In genomic region chr15:82196353-82196752, GRCh38 we compare ENCODE assay signal across 17 cellular contexts.
A peak's percentile ranks its signal among the peaks of the same experiment; 100 is the strongest.
DNase-seq lines count a peak whose midpoint lies in the region; ATAC-seq, FAIRE-seq and TF ChIP-seq lines count a peak whose summit lies in the region.
"Had no signal": no experiment of that assay in that cellular context is flagged by ENCODE, and none has a peak within 500 bp of the region (broad histone marks: within the 10 kb centered on the region; RNA-seq: fewer than 3 reads in every experiment).

No MANE protein-coding gene starts in this region.

- POLR2A ChIA-PET in K562 (lab: Yijun Ruan, JAX), result no interaction called here

- TF ChIP-seq POLR2A in heart left ventricle (IDR thresholded peaks at IDR 0.05), result no peak
- no peak for TF ChIP-seq POLR2A in K562 (conservative IDR thresholded peaks at IDR 0.05)
- TF ChIP-seq POLR2A in gastroesophageal sphincter (IDR thresholded peaks at IDR 0.05), result no peak

- no peak overlapping the region for H3K4me2 ChIP-seq in K562 (ENCODE audit: insufficient read depth, low read length)
- H3K4me2 ChIP-seq: BLaER1, GM23338 had no signal

- no peak for TF ChIP-seq EP300 in K562 (IDR thresholded peaks at IDR 0.05; ENCODE audit: low read length)
- no peak for TF ChIP-seq EP300 in gastroesophageal sphincter (IDR thresholded peaks at IDR 0.05)

- FAIRE-seq in K562 (lab: Jason Lieb, UNC), result no peak
- FAIRE-seq: H54 had no signal

- H2AFZ ChIP-seq in K562 (ENCODE audit: low read depth, low read length), result no peak overlapping the region
- H2AFZ ChIP-seq: GM23338 had no signal

- no peak for DNase-seq in heart left ventricle
- no peak for DNase-seq in cardiac septum (ENCODE audit: low spot score)
- DNase-seq in right cardiac atrium, result no peak
- DNase-seq in Right ventricle myocardium superior, result no peak
- no peak for DNase-seq in K562 (ENCODE audit: extremely low read depth in 1 of 4, low spot score in 3 of 4)
- DNase-seq: Calu3; CD8-positive, alpha-beta T cell; DMS79 treated with DMSO at 0.1 percent for 48 hours; GF-D8; HCEC 1CT had no signal

- H3K4me3 ChIP-seq in heart left ventricle (no peak overlapping the region), right cardiac atrium (ENCODE audit: low read length) (no peak overlapping the region), K562 (no peak overlapping the region), gastroesophageal sphincter (no peak overlapping the region)
- H3K4me3 ChIP-seq: BLaER1, GM23338 had no signal

- no peaks in the 10 kb centered on the region for H3K79me2 ChIP-seq in K562 (ENCODE audit: control insufficient read depth, insufficient read depth, low read length)

- BruUV-seq in K562 (replicated peaks; lab: Mats Ljungman, UMichigan), result no TSS peak

- H4K20me1 ChIP-seq in K562 (replicated peaks; ENCODE audit: control insufficient read depth, insufficient read depth, low read length), result no peaks in the 10 kb centered on the region

- H3K27ac ChIP-seq in heart left ventricle, result peak overlapping the region; percentile 14 to 91 (median 64)
- H3K27ac ChIP-seq in right cardiac atrium (ENCODE audit: low read length), result peak overlapping the region; percentile 96
- no peak overlapping the region for H3K27ac ChIP-seq in K562 (ENCODE audit: extremely low read depth, low read depth, low read length)
- no peak overlapping the region for H3K27ac ChIP-seq in gastroesophageal sphincter
- H3K27ac ChIP-seq: 22Rv1, BLaER1, HL-60 had no signal

- no peak for TF ChIP-seq RAD21 in K562 (CRISPR knock-in tag; conservative IDR thresholded peaks at IDR 0.05 in 1 of 2, IDR thresholded peaks at IDR 0.05 in 1 of 2)

- TF ChIP-seq CTCF in heart left ventricle (IDR thresholded peaks at IDR 0.05), result no peak
- no peak for TF ChIP-seq CTCF in K562 (IDR thresholded peaks at IDR 0.05 in 2 of 3, conservative IDR thresholded peaks at IDR 0.05 in 1 of 3; ENCODE audit: insufficient read depth in 2 of 3, low read depth in 1 of 3, low read length in 3 of 3)
- no peak for TF ChIP-seq CTCF in gastroesophageal sphincter (IDR thresholded peaks at IDR 0.05)

- intact Hi-C loops in heart left ventricle (cut with DNase I) (loop anchor here (2.0 to 10.0 kb wide), 13 partner anchors 54 to 922 kb away; partner anchors contain the start of gene MEX3B (in 1 of the 10)), cardiac septum (cut with DNase I) (loop anchor here (5.0 kb wide), 4 partner anchors 89 to 789 kb away; partner anchors contain the start of gene MEX3B), right cardiac atrium (cut with DNase I) (loop anchor here in 2 of 4 donors (5.0 to 10.0 kb wide), 2 partner anchors 712 to 714 kb away; no protein-coding TSS in a partner anchor), Right ventricle myocardium superior (cut with DNase I) (no loop called here), K562 (cut with micrococcal nuclease) (no loop called here)

- H3K27me3 ChIP-seq in heart left ventricle, result no peaks in the 10 kb centered on the region
- no peaks in the 10 kb centered on the region for H3K27me3 ChIP-seq in right cardiac atrium (ENCODE audit: control insufficient read depth, insufficient read depth)
- H3K27me3 ChIP-seq in K562 (ENCODE audit: control insufficient read depth in 2 of 2, insufficient read depth in 2 of 2, low read length in 2 of 2), result no peaks in the 10 kb centered on the region
- no peaks in the 10 kb centered on the region for H3K27me3 ChIP-seq in gastroesophageal sphincter
- H3K27me3 ChIP-seq: BLaER1 had no signal

- in situ Hi-C loops in K562 (cut with MboI), result loop anchor here (10.0 kb wide), 1 partner anchor 712 kb away; no protein-coding TSS in a partner anchor

- no peak overlapping the region for H3K9ac ChIP-seq in K562 (ENCODE audit: insufficient read depth in 1 of 2, low read depth in 2 of 2, low read length in 2 of 2)
- H3K9ac ChIP-seq: BLaER1 had no signal

- H3K9me1 ChIP-seq in K562 (ENCODE audit: control insufficient read depth, insufficient read depth, low read length), result no peaks in the 10 kb centered on the region

- H3K9me3 ChIP-seq in heart left ventricle, result no peaks in the 10 kb centered on the region
- H3K9me3 ChIP-seq in right cardiac atrium (ENCODE audit: control insufficient read depth, low read length), result no peaks in the 10 kb centered on the region
- no peaks in the 10 kb centered on the region for H3K9me3 ChIP-seq in K562 (replicated peaks; ENCODE audit: control insufficient read depth, insufficient read depth, low read depth, low read length)
- H3K9me3 ChIP-seq in gastroesophageal sphincter, result no peaks in the 10 kb centered on the region
- H3K9me3 ChIP-seq: BLaER1 had no signal

- ATAC-seq in heart left ventricle, result no peak
- ATAC-seq in right cardiac atrium, result no peak
- ATAC-seq in Right ventricle myocardium superior (ENCODE audit: poor library complexity), result no peak
- no peak for ATAC-seq in K562
- ATAC-seq in HG02610 (IDR thresholded peaks at IDR 0.05; ENCODE audit: unreplicated experiment), result no peak
- ATAC-seq in gastroesophageal sphincter, result no peak
- ATAC-seq: CD8-positive, alpha-beta T cell; GM23338 had no signal

- CTCF ChIA-PET in K562 (lab: Yijun Ruan, JAX; ENCODE audit: low intra/inter-chr PET ratio), result no interaction called here

- H3K4me1 ChIP-seq in heart left ventricle (peaks cover 0 to 23% (median 7%) of the 10 kb centered on the region in 12 donors), right cardiac atrium (ENCODE audit: control insufficient read depth, insufficient read depth, low read length) (no peaks in the 10 kb centered on the region), K562 (replicated peaks in 1 of 2; ENCODE audit: control insufficient read depth in 2 of 2, insufficient read depth in 2 of 2, low read length in 2 of 2) (no peaks in the 10 kb centered on the region), gastroesophageal sphincter (no peaks in the 10 kb centered on the region)

- no peaks in the 10 kb centered on the region for H3K36me3 ChIP-seq in heart left ventricle
- no peaks in the 10 kb centered on the region for H3K36me3 ChIP-seq in K562 (ENCODE audit: control insufficient read depth, insufficient read depth, low read length)
- H3K36me3 ChIP-seq in gastroesophageal sphincter, result no peaks in the 10 kb centered on the region

- WGBS in heart left ventricle, 4 donors, result 74 to 91% (median 84%) methylated on average over 2 of the region's 2 CpGs
- WGBS in right cardiac atrium, result 87% methylated on average over 2 of the region's 2 CpGs
- WGBS in K562 (ENCODE audit: insufficient coverage, low coverage, missing lambda C conversion rate), result 50% methylated on average over 2 of the region's 2 CpGs
- 90 to 92% methylated on average over 2 of the region's 2 CpGs for WGBS in gastroesophageal sphincter (ENCODE audit: low coverage in 1 of 2), 2 donors

TF ChIP-seq in K562, 482 proteins besides CTCF, POLR2A, EP300 and RAD21 (continues in another document):
- TF ChIP-seq E2F5 (CRISPR knock-in tag; IDR thresholded peaks at IDR 0.05) (no peak), MAFF (IDR thresholded peaks at IDR 0.05; ENCODE audit: low read length) (0 out of 2 replicates have a peak, but pooled peaks have one; percentile 4)

Comparison
In these comparisons a context has a peak if more than half of its experiments do, and no peak if none do; other contexts are left out.
1. intact Hi-C loops: an anchor here in heart left ventricle (2.0 to 10.0 kb wide) and cardiac septum (5.0 kb wide); none called in Right ventricle myocardium superior and K562.
2. H3K27ac ChIP-seq: peak in heart left ventricle (12 of 12) and right cardiac atrium (single experiment); none in K562 (single experiment) and gastroesophageal sphincter (0 of 4).